8 cellular contexts compared by ENCODE assay signal in the genomic region with DNA sequence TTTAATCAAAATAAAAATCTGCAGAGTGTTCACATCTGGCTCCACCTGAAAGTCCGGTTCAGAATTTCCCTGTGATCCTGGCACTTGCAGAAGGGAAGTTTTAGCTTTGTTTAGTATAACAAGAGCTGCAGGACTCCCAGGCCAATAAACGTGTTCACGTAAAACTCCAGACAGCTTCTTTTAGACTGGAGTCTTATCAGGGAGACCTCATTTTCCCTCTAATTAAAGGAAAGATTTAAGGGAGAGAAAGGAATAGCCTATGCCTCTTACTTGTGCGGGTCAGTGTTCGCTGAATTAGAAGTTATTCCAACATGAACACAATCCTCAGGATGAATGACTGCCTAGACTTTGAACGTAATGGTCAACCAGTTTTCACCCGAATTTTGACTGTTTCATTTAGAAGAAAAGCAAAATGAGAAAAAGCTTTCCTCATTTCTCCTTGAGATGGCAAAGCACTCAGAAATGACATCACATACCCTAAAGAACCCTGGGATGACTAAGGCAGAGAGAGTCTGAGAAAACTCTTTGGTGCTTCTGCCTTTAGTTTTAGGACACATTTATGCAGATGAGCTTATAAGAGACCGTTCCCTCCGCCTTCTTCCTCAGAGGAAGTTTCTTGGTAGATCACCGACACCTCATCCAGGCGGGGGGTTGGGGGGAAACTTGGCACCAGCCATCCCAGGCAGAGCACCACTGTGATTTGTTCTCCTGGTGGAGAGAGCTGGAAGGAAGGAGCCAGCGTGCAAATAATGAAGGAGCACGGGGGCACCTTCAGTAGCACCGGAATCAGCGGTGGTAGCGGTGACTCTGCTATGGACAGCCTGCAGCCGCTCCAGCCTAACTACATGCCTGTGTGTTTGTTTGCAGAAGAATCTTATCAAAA.
DNase-seq lines count a peak whose midpoint lies in the region; ATAC-seq, FAIRE-seq and TF ChIP-seq lines count a peak whose summit lies in the region.

No MANE protein-coding gene starts in this region.

- H3K4me1 ChIP-seq in duodenal mucosa (ENCODE audit: control insufficient read depth in 1 of 2, insufficient read depth in 2 of 2, low read length in 2 of 2) = peaks cover 18 to 27% of the 10 kb centered on the region in 2 donors

- FAIRE-seq in GM12891 (lab: Jason Lieb, UNC) = peak; percentile 58

- H3K9me3 ChIP-seq in duodenal mucosa (ENCODE audit: control insufficient read depth in 1 of 2, low read length in 2 of 2) = no peaks in the 10 kb centered on the region

- no peak for DNase-seq in GM12891 (ENCODE audit: insufficient read length, low spot score)
- peak; percentile 42 for DNase-seq in UCSD-AML1 (lab: John Stamatoyannopoulos, UW; ENCODE audit: unreplicated experiment)
- peak in 1 of 2 donors; percentile 90 for DNase-seq in lower leg skin (ENCODE audit: low spot score in 2 of 2)
- DNase-seq in stimulated activated CD8-positive, alpha-beta memory T cell treated with anti-CD3 and anti-CD28 coated beads, Interleukin-12 subunit alpha, Interleukin-12 subunit beta, amount 100 ng/mL, for 4 hours (ENCODE audit: low read depth) = peak; percentile 17

- H3K27me3 ChIP-seq in duodenal mucosa (ENCODE audit: control insufficient read depth in 1 of 2, insufficient read depth in 2 of 2, low read length in 2 of 2) = no peaks in the 10 kb centered on the region

- H3K36me3 ChIP-seq in duodenal mucosa (ENCODE audit: control insufficient read depth in 1 of 2, insufficient read depth in 2 of 2, low read length in 2 of 2) = no peaks in the 10 kb centered on the region

- TF ChIP-seq CTCF in lower leg skin (IDR thresholded peaks at IDR 0.05) = no peak

- H3K27ac ChIP-seq in duodenal mucosa (ENCODE audit: low read depth, low read length) = peak overlapping the region; percentile 76

- peak; percentile 88 for TF ChIP-seq POLR2A in GM12891 (IDR thresholded peaks at IDR 0.05; ENCODE audit: low read depth, low read length)
- no peak for TF ChIP-seq POLR2A in lower leg skin (IDR thresholded peaks at IDR 0.05)

- H3K4me3 ChIP-seq in duodenal mucosa (ENCODE audit: low read depth in 1 of 2, low read length in 2 of 2) = peak overlapping the region; percentile 68 to 87
- peak overlapping the region; percentile 44 for H3K4me3 ChIP-seq in lower leg skin (ENCODE audit: low read depth, poor library complexity, severe bottlenecking)

- H3K9ac ChIP-seq in duodenal mucosa (ENCODE audit: low read depth in 1 of 2, low read length in 2 of 2) = peak overlapping the region; percentile 56 to 71

- intact Hi-C loops in lower leg skin (cut with DNase I; ENCODE audit: low total_unique reads) = no loop called here

- WGBS in lower leg skin, 2 donors = 1 to 2% methylated on average over 17 of the region's 17 CpGs

- ATAC-seq in HG03432 (IDR thresholded peaks at IDR 0.05; ENCODE audit: unreplicated experiment) = peak; percentile 25
- ATAC-seq in GM18517 (IDR thresholded peaks at IDR 0.05; ENCODE audit: unreplicated experiment) = no peak
- ATAC-seq in HG03457 (IDR thresholded peaks at IDR 0.05; ENCODE audit: unreplicated experiment) = no peak

TF ChIP-seq in GM12891, 5 proteins besides CTCF, POLR2A, EP300 and RAD21:
- TF ChIP-seq POU2F2 (IDR thresholded peaks at IDR 0.05; ENCODE audit: low read depth, low read length) (peak; percentile 76), TAF1 (IDR thresholded peaks at IDR 0.05; ENCODE audit: low read depth, low read length) (peak; percentile 74), SPI1 (IDR thresholded peaks at IDR 0.05; ENCODE audit: low read depth, low read length) (no peak), POLR2AphosphoS5 (IDR thresholded peaks at IDR 0.05; ENCODE audit: low read depth, low read length) (peak; percentile 49; the same call in 1 of the 2 replicates)
TF ChIP-seq in GM12891: peak in this region for 3.
